ENCODE assay signal across 8 cellular contexts in genomic region chr17:67293251-67294203, GRCh38. TPM values are rescaled to one million over a fixed set of nuclear protein-coding genes. Genes with fewer than 3 reads are reported as not detected.
DNase-seq lines count a peak whose midpoint lies in the region; ATAC-seq lines count a peak whose summit lies in the region.

No MANE protein-coding gene starts in this region.

- intact Hi-C loops in cardiac septum (cut with DNase I) (loop anchor here (5.0 kb wide), 1 partner anchor 71 kb away; no protein-coding TSS in a partner anchor), sciatic nerve (cut with DNase I) (loop anchor here (10.0 kb wide), 1 partner anchor 69 kb away; no protein-coding TSS in a partner anchor)

- ATAC-seq in GM18858 (IDR thresholded peaks at IDR 0.05; ENCODE audit: unreplicated experiment): peak; percentile 62
- ATAC-seq in HG03159 (IDR thresholded peaks at IDR 0.05; ENCODE audit: unreplicated experiment): peak; percentile 95
- peak; percentile 60 for ATAC-seq in sciatic nerve

- DNase-seq in AG08396 (ENCODE audit: low spot score) (peak; percentile 70), SK-N-DZ (ENCODE audit: low spot score) (peak; percentile 66), cardiac septum (ENCODE audit: low spot score) (peak; percentile 85), sciatic nerve (ENCODE audit: low spot score) (peak; percentile 82), COR-L47 (lab: John Stamatoyannopoulos, UW) (no peak)
- DNase-seq in activated naive CD4-positive, alpha-beta T cell (lab: John Stamatoyannopoulos, UW): peak in 3 of 4 experiments; percentile 13 to 39 (median 36)

RNA-seq across cellular contexts. Expression of gene HELZ, which starts 48.5 kb away (rescaled TPM):
- polyA plus RNA-seq in SK-N-DZ (2014; cell fraction: cytosol; rRNA removed): 12.2 and 13.6 TPM in 2 replicates
- 5.8 and 9.7 TPM in 2 replicates for polyA plus RNA-seq in SK-N-DZ (2014; cell fraction: nucleus; rRNA removed)
- total RNA-seq in cardiac septum (42.6 TPM), sciatic nerve (86.0 TPM)
